Comparison of ENCODE assay signal across 11 cellular contexts in genomic region chr20:37343212-37343993, GRCh38. TPM values are rescaled to one million over a fixed set of nuclear protein-coding genes. Genes with fewer than 3 reads are reported as not detected.
DNase-seq lines count a peak whose midpoint lies in the region; ATAC-seq and TF ChIP-seq lines count a peak whose summit lies in the region.
"Had no signal": no experiment of that assay in that cellular context is flagged by ENCODE, and none has a peak within 500 bp of the region (broad histone marks: within the 10 kb centered on the region; RNA-seq: fewer than 3 reads in every experiment).

No MANE protein-coding gene starts in this region.

- intact Hi-C loops in activated T-helper 1 cell treated with anti-CD3 and anti-CD28 coated beads, Interleukin-12 subunit alpha, Interleukin-12 subunit beta, Interleukin-2, Interleukin-4 antibody, amounts not matched to agents 30 ng/mL and 10 ng/mL and 1 ng/mL, durations not matched to agents 14 hours and 24 hours and 36 hours (cut with micrococcal nuclease), result no loop called here

- H3K27me3 Mint-ChIP-seq in activated naive CD4-positive, alpha-beta T cell treated with anti-CD3 and anti-CD28 coated beads, Interleukin-2, amount 10 ng/mL, durations not matched to agents 7 days and 5 days, result peaks cover 31% of the 10 kb centered on the region
- H3K27me3 Mint-ChIP-seq in activated T-helper 1 cell treated with anti-CD3 and anti-CD28 coated beads, Interleukin-12 subunit alpha, Interleukin-12 subunit beta, Interleukin-2, Interleukin-4 antibody, amounts not matched to agents 30 ng/mL and 10 ng/mL and 1 ng/mL, durations not matched to agents 14 hours and 24 hours and 36 hours (ENCODE audit: insufficient read depth), result peaks cover 4% of the 10 kb centered on the region
- H3K27me3 Mint-ChIP-seq in type B pancreatic cell, result no peaks in the 10 kb centered on the region

- 56 to 63% methylated on average over 12 of the region's 12 CpGs for WGBS in lung, 2 donors

- DNase-seq in activated naive CD4-positive, alpha-beta T cell treated with anti-CD3 and anti-CD28 coated beads, Interleukin-2, amount 10 ng/mL, durations not matched to agents 7 days and 5 days, result peak; percentile 44
- DNase-seq in activated naive CD4-positive, alpha-beta T cell treated with anti-CD3 and anti-CD28 coated beads, Interleukin-2, amount 50 U/mL, for 16 hours, result no peak
- DNase-seq in activated T-helper 1 cell treated with anti-CD3 and anti-CD28 coated beads, Interleukin-12 subunit alpha, Interleukin-12 subunit beta, Interleukin-2, Interleukin-4 antibody, amounts not matched to agents 30 ng/mL and 10 ng/mL and 1 ng/mL, durations not matched to agents 14 hours and 24 hours and 36 hours (ENCODE audit: low spot score), result peak; percentile 14
- DNase-seq in lung (ENCODE audit: low spot score), result peak; percentile 71
- DNase-seq in type B pancreatic cell (ENCODE audit: extremely low spot score, unreplicated experiment), result no peak
- DNase-seq in NCI-H146 (lab: John Stamatoyannopoulos, UW), result no peak
- DNase-seq in DMS53 treated with DMSO at 0.1 percent for 48 hours (lab: John Stamatoyannopoulos, UW; ENCODE audit: unreplicated experiment), result no peak
- DNase-seq: NCI-H1092 treated with DMSO at 0.1 percent for 48 hours; stimulated activated naive CD4-positive, alpha-beta T cell had no signal

- no peaks in the 10 kb centered on the region for H3K9me3 ChIP-seq in lung (ENCODE audit: control insufficient read depth in 2 of 2, insufficient read depth in 1 of 2, low read length in 1 of 2)

- TF ChIP-seq CTCF in lung (IDR thresholded peaks at IDR 0.05; ENCODE audit: control extremely low read depth, extremely low read depth), result no peak
- no peak for TF ChIP-seq CTCF in type B pancreatic cell (conservative IDR thresholded peaks at IDR 0.05)

- no peak overlapping the region for H3K27ac Mint-ChIP-seq in activated naive CD4-positive, alpha-beta T cell treated with anti-CD3 and anti-CD28 coated beads, Interleukin-2, amount 10 ng/mL, durations not matched to agents 7 days and 5 days
- no peak overlapping the region for H3K27ac Mint-ChIP-seq in activated T-helper 1 cell treated with anti-CD3 and anti-CD28 coated beads, Interleukin-12 subunit alpha, Interleukin-12 subunit beta, Interleukin-2, Interleukin-4 antibody, amounts not matched to agents 30 ng/mL and 10 ng/mL and 1 ng/mL, durations not matched to agents 14 hours and 24 hours and 36 hours
- peak overlapping the region; percentile 92 for H3K27ac Mint-ChIP-seq in type B pancreatic cell

- no peak overlapping the region for H3K4me3 ChIP-seq in lung

- H3K36me3 ChIP-seq in lung (ENCODE audit: control insufficient read depth in 2 of 2, insufficient read depth in 2 of 2, low read length in 2 of 2), result no peaks in the 10 kb centered on the region

- H3K9me3 Mint-ChIP-seq in activated naive CD4-positive, alpha-beta T cell treated with anti-CD3 and anti-CD28 coated beads, Interleukin-2, amount 10 ng/mL, durations not matched to agents 7 days and 5 days, result no peaks in the 10 kb centered on the region
- H3K9me3 Mint-ChIP-seq in activated T-helper 1 cell treated with anti-CD3 and anti-CD28 coated beads, Interleukin-12 subunit alpha, Interleukin-12 subunit beta, Interleukin-2, Interleukin-4 antibody, amounts not matched to agents 30 ng/mL and 10 ng/mL and 1 ng/mL, durations not matched to agents 14 hours and 24 hours and 36 hours, result no peaks in the 10 kb centered on the region
- no peaks in the 10 kb centered on the region for H3K9me3 Mint-ChIP-seq in type B pancreatic cell

- no peaks in the 10 kb centered on the region for H3K36me3 Mint-ChIP-seq in activated naive CD4-positive, alpha-beta T cell treated with anti-CD3 and anti-CD28 coated beads, Interleukin-2, amount 10 ng/mL, durations not matched to agents 7 days and 5 days
- H3K36me3 Mint-ChIP-seq in activated T-helper 1 cell treated with anti-CD3 and anti-CD28 coated beads, Interleukin-12 subunit alpha, Interleukin-12 subunit beta, Interleukin-2, Interleukin-4 antibody, amounts not matched to agents 30 ng/mL and 10 ng/mL and 1 ng/mL, durations not matched to agents 14 hours and 24 hours and 36 hours (ENCODE audit: low read depth), result no peaks in the 10 kb centered on the region
- peaks cover 2% of the 10 kb centered on the region for H3K36me3 Mint-ChIP-seq in type B pancreatic cell

- no peaks in the 10 kb centered on the region for H3K27me3 ChIP-seq in lung (ENCODE audit: control insufficient read depth, insufficient read depth)

- peaks cover 23% of the 10 kb centered on the region for H3K4me1 Mint-ChIP-seq in activated naive CD4-positive, alpha-beta T cell treated with anti-CD3 and anti-CD28 coated beads, Interleukin-2, amount 10 ng/mL, durations not matched to agents 7 days and 5 days
- H3K4me1 Mint-ChIP-seq in activated T-helper 1 cell treated with anti-CD3 and anti-CD28 coated beads, Interleukin-12 subunit alpha, Interleukin-12 subunit beta, Interleukin-2, Interleukin-4 antibody, amounts not matched to agents 30 ng/mL and 10 ng/mL and 1 ng/mL, durations not matched to agents 14 hours and 24 hours and 36 hours (ENCODE audit: low read depth), result peaks cover 21% of the 10 kb centered on the region
- peaks cover 46% of the 10 kb centered on the region for H3K4me1 Mint-ChIP-seq in type B pancreatic cell (ENCODE audit: unreplicated experiment)

- H3K4me1 ChIP-seq in lung (ENCODE audit: control insufficient read depth in 2 of 2, insufficient read depth in 2 of 2, low read length in 2 of 2), result peaks cover 0 to 8% of the 10 kb centered on the region in 2 donors

- no peak for ATAC-seq in lung (ENCODE audit: insufficient read depth, low FRiP score)
- ATAC-seq in GM18498 (IDR thresholded peaks at IDR 0.05; ENCODE audit: unreplicated experiment), result no peak
- ATAC-seq: Right ventricle myocardium inferior had no signal

- no peak overlapping the region for H3K4me3 Mint-ChIP-seq in activated naive CD4-positive, alpha-beta T cell treated with anti-CD3 and anti-CD28 coated beads, Interleukin-2, amount 10 ng/mL, durations not matched to agents 7 days and 5 days
- peak overlapping the region; percentile 80 for H3K4me3 Mint-ChIP-seq in activated T-helper 1 cell treated with anti-CD3 and anti-CD28 coated beads, Interleukin-12 subunit alpha, Interleukin-12 subunit beta, Interleukin-2, Interleukin-4 antibody, amounts not matched to agents 30 ng/mL and 10 ng/mL and 1 ng/mL, durations not matched to agents 14 hours and 24 hours and 36 hours
- no peak overlapping the region for H3K4me3 Mint-ChIP-seq in type B pancreatic cell

- CTCF ChIA-PET in activated naive CD4-positive, alpha-beta T cell treated with anti-CD3 and anti-CD28 coated beads, Interleukin-2, amount 10 ng/mL, durations not matched to agents 7 days and 5 days (lab: Charles Lee), result no interaction called here

- H3K27ac ChIP-seq in lung (ENCODE audit: low read depth in 1 of 2, low read length in 1 of 2), result peak overlapping the region in 1 of 2 donors; percentile 34

RNA-seq across cellular contexts. Expression of gene SRC, which starts 2.5 kb away (rescaled TPM):
- total RNA-seq in activated T-helper 1 cell treated with anti-CD3 and anti-CD28 coated beads, Interleukin-12 subunit alpha, Interleukin-12 subunit beta, Interleukin-2, Interleukin-4 antibody, amounts not matched to agents 30 ng/mL and 10 ng/mL and 1 ng/mL, durations not matched to agents 14 hours and 24 hours and 36 hours, result 6.2 and 6.4 TPM in 2 replicates
- total RNA-seq in lung (10 to 100 TPM; 57.8 to 69.5 TPM), type B pancreatic cell (ENCODE audit: low replicate concordance) (56.0 and 70.3 TPM in 2 replicates)
- 10 to 100 TPM; 35.6 to 42.5 TPM for polyA plus RNA-seq in lung

RNA-seq across cellular contexts. Expression of gene MANBAL, which starts 53.9 kb away (rescaled TPM):
- 14.6 and 16.4 TPM in 2 replicates for total RNA-seq in activated T-helper 1 cell treated with anti-CD3 and anti-CD28 coated beads, Interleukin-12 subunit alpha, Interleukin-12 subunit beta, Interleukin-2, Interleukin-4 antibody, amounts not matched to agents 30 ng/mL and 10 ng/mL and 1 ng/mL, durations not matched to agents 14 hours and 24 hours and 36 hours
- total RNA-seq in lung (10 to 100 TPM; 20.8 to 37.3 TPM), type B pancreatic cell (ENCODE audit: low replicate concordance) (35.5 and 40.4 TPM in 2 replicates)
- 10 to 100 TPM; 41.4 to 57.4 TPM for polyA plus RNA-seq in lung

Comparison
In these comparisons a context has a peak if more than half of its experiments do, and no peak if none do; other contexts are left out.
1. DNase-seq: peak in activated naive CD4-positive, alpha-beta T cell treated with anti-CD3 and anti-CD28 coated beads, Interleukin-2, amount 10 ng/mL, durations not matched to agents 7 days and 5 days (single experiment), activated T-helper 1 cell treated with anti-CD3 and anti-CD28 coated beads, Interleukin-12 subunit alpha, Interleukin-12 subunit beta, Interleukin-2, Interleukin-4 antibody, amounts not matched to agents 30 ng/mL and 10 ng/mL and 1 ng/mL, durations not matched to agents 14 hours and 24 hours and 36 hours (single experiment) and lung (single experiment); none in activated naive CD4-positive, alpha-beta T cell treated with anti-CD3 and anti-CD28 coated beads, Interleukin-2, amount 50 U/mL, for 16 hours (single experiment), type B pancreatic cell (single experiment), NCI-H146 (single experiment) and DMS53 treated with DMSO at 0.1 percent for 48 hours (single experiment).